21 cellular contexts compared by ENCODE assay signal in genomic region chr2:239302083-239302807, GRCh38.
DNase-seq lines count a peak whose midpoint lies in the region; ATAC-seq, FAIRE-seq and TF ChIP-seq lines count a peak whose summit lies in the region.
"Had no signal": no experiment of that assay in that cellular context is flagged by ENCODE, and none has a peak within 500 bp of the region (broad histone marks: within the 10 kb centered on the region; RNA-seq: fewer than 3 reads in every experiment).

No MANE protein-coding gene starts in this region.

- no peak overlapping the region for H3K14ac ChIP-seq in H1 (ENCODE audit: insufficient read length)

- H3K36me3 ChIP-seq in H1 (ENCODE audit: control insufficient read depth in 2 of 4, insufficient read depth in 4 of 4, low read length in 3 of 4): no peaks in the 10 kb centered on the region
- no peaks in the 10 kb centered on the region for H3K36me3 ChIP-seq in naive thymus-derived CD4-positive, alpha-beta T cell (ENCODE audit: control insufficient read depth in 2 of 3, insufficient read depth in 3 of 3, low read length in 3 of 3)
- no peaks in the 10 kb centered on the region for H3K36me3 ChIP-seq in uterus
- H3K36me3 ChIP-seq: cardiac muscle cell, lower lobe of right lung had no signal

- H4K91ac ChIP-seq in H1 (replicated peaks; ENCODE audit: insufficient read length, low read length): no peak overlapping the region

- H2BK15ac ChIP-seq in H1 (ENCODE audit: low read length): no peak overlapping the region

- H3K18ac ChIP-seq in H1 (ENCODE audit: extremely low read depth, low read length): no peak overlapping the region

- H3K23me2 ChIP-seq in H1 (ENCODE audit: low read depth, low read length): no peaks in the 10 kb centered on the region

- H3K27me3 ChIP-seq in H1 (replicated peaks in 1 of 4; ENCODE audit: control insufficient read depth in 3 of 4, extremely low read depth in 1 of 4, insufficient read depth in 3 of 4, low read length in 3 of 4) (no peaks in the 10 kb centered on the region), uterus (no peaks in the 10 kb centered on the region)
- no peaks in the 10 kb centered on the region for H3K27me3 ChIP-seq in naive thymus-derived CD4-positive, alpha-beta T cell (ENCODE audit: control insufficient read depth in 2 of 2, insufficient read depth in 2 of 2, low read length in 2 of 2)
- H3K27me3 ChIP-seq: cardiac muscle cell, hepatocyte had no signal

- POLR2A ChIA-PET in H1 (lab: Charles Lee; ENCODE audit: partially characterized antibody): interaction anchor here (1.0 kb wide), 1 partner anchor 26 kb away, joined by 3 read pairs; no protein-coding TSS in a partner anchor
- POLR2A ChIA-PET in naive thymus-derived CD4-positive, alpha-beta T cell (lab: Charles Lee): interaction anchor here (0.7 to 20.2 kb wide), 4 partner anchors 10 to 97 kb away, joined by 3 to 362 read pairs (median 42); no protein-coding TSS in a partner anchor

- H4K20me1 ChIP-seq in H1 (replicated peaks in 1 of 2; ENCODE audit: control insufficient read depth in 1 of 2, insufficient read depth in 2 of 2, low read length in 2 of 2): peaks cover 4 to 9% of the 10 kb centered on the region in 2 experiments

- no peak overlapping the region for H3K4me3 Mint-ChIP-seq in activated naive CD4-positive, alpha-beta T cell treated with anti-CD3 and anti-CD28 coated beads, Interleukin-2, amount 10 ng/mL, durations not matched to agents 7 days and 5 days
- H3K4me3 Mint-ChIP-seq in naive thymus-derived CD4-positive, alpha-beta T cell: peak overlapping the region in 3 of 10 donors; percentile 21 to 42 (median 29)

- H4K5ac ChIP-seq in H1 (ENCODE audit: insufficient read length, low read depth, low read length): no peak overlapping the region

- TF ChIP-seq POLR2A in H1 (IDR thresholded peaks at IDR 0.05; ENCODE audit: control extremely low read depth in 1 of 2, low read depth in 2 of 2, low read length in 2 of 2) (no peak), uterus (IDR thresholded peaks at IDR 0.05) (no peak)

- H2BK20ac ChIP-seq in H1 (ENCODE audit: low read length): no peak overlapping the region

- no peak for ATAC-seq in naive thymus-derived CD4-positive, alpha-beta T cell
- ATAC-seq in HG02885 (IDR thresholded peaks at IDR 0.05; ENCODE audit: poor library complexity, unreplicated experiment): no peak
- ATAC-seq: PC-3 had no signal

- no peak overlapping the region for H3K4ac ChIP-seq in H1 (replicated peaks; ENCODE audit: insufficient read length, low read depth, low read length)

- 86% methylated on average over 16 of the region's 16 CpGs; no CpG with 5 or more reads in 1 of the 2 experiments for WGBS in H1 (ENCODE audit: extremely low coverage in 1 of 2, insufficient coverage in 1 of 2, insufficient read length in 1 of 2, insufficient replicate concordance in 2 of 2, low coverage in 1 of 2, low lambda C conversion rate in 2 of 2, missing lambda C conversion rate in 1 of 2), 2 experiments

- 0 out of 2 replicates have a peak overlapping the region, but pooled peaks have one; percentile 9 for H2BK12ac ChIP-seq in H1 (ENCODE audit: low read depth, low read length)

- H3K79me2 ChIP-seq in H1 (ENCODE audit: control insufficient read depth in 1 of 2, insufficient read depth in 2 of 2, low read length in 2 of 2): peaks cover 0 to 91% of the 10 kb centered on the region in 2 experiments; a peak in 2 of 4 replicates

- no peak overlapping the region for H2AK5ac ChIP-seq in H1 (ENCODE audit: low read depth, low read length)

- no peaks in the 10 kb centered on the region for H3K9me3 Mint-ChIP-seq in activated naive CD4-positive, alpha-beta T cell treated with anti-CD3 and anti-CD28 coated beads, Interleukin-2, amount 10 ng/mL, durations not matched to agents 7 days and 5 days
- H3K9me3 Mint-ChIP-seq in naive thymus-derived CD4-positive, alpha-beta T cell: no peaks in the 10 kb centered on the region

- H3K27ac ChIP-seq in H1 (ENCODE audit: low read depth, low read length): no peak overlapping the region
- no peak overlapping the region for H3K27ac ChIP-seq in naive thymus-derived CD4-positive, alpha-beta T cell (ENCODE audit: low read depth, low read length)
- H3K27ac ChIP-seq in uterus: peak overlapping the region; percentile 12 to 13
- H3K27ac ChIP-seq: cardiac muscle cell, hepatocyte, lower lobe of right lung had no signal

- H2BK5ac ChIP-seq in H1 (ENCODE audit: low read depth, low read length): no peak overlapping the region

- peaks cover 7% of the 10 kb centered on the region for H3K27me3 Mint-ChIP-seq in activated naive CD4-positive, alpha-beta T cell treated with anti-CD3 and anti-CD28 coated beads, Interleukin-2, amount 10 ng/mL, durations not matched to agents 7 days and 5 days
- H3K27me3 Mint-ChIP-seq in naive thymus-derived CD4-positive, alpha-beta T cell: no peaks in the 10 kb centered on the region

- no peak overlapping the region for H3K4me3 ChIP-seq in H1 (ENCODE audit: extremely low read depth in 1 of 4, insufficient read depth in 2 of 4, low read depth in 3 of 4, low read length in 4 of 4)
- H3K4me3 ChIP-seq in naive thymus-derived CD4-positive, alpha-beta T cell (ENCODE audit: low read length): no peak overlapping the region
- H3K4me3 ChIP-seq in uterus: no peak overlapping the region
- H3K4me3 ChIP-seq: cardiac muscle cell, hepatocyte, lower lobe of right lung had no signal

- H2BK120ac ChIP-seq in H1 (replicated peaks; ENCODE audit: low read depth, low read length): no peak overlapping the region

- H3K4me2 ChIP-seq in H1 (ENCODE audit: insufficient read depth in 1 of 2, low read depth in 2 of 2, low read length in 2 of 2): no peak overlapping the region
- H3K4me2 ChIP-seq: hepatocyte had no signal

- no peak overlapping the region for H3K9ac ChIP-seq in H1 (replicated peaks in 1 of 4; ENCODE audit: extremely low read depth in 1 of 4, low read depth in 3 of 4, low read length in 3 of 4)

- DNase-seq in activated naive CD4-positive, alpha-beta T cell treated with anti-CD3 and anti-CD28 coated beads, Interleukin-2, amount 10 ng/mL, durations not matched to agents 7 days and 5 days: no peak
- no peak for DNase-seq in activated naive CD4-positive, alpha-beta T cell (lab: John Stamatoyannopoulos, UW)
- no peak for DNase-seq in H1 (ENCODE audit: low read depth in 1 of 2, low spot score in 2 of 2)
- no peak for DNase-seq in naive thymus-derived CD4-positive, alpha-beta T cell
- DNase-seq in uterus: peak; percentile 15 to 34
- no peak for DNase-seq in A172 (ENCODE audit: low spot score)
- DNase-seq in NCI-H345 treated with DMSO at 0.1 percent for 48 hours (lab: John Stamatoyannopoulos, UW; ENCODE audit: unreplicated experiment): no peak
- DNase-seq: ACHN; activated CD4-positive, alpha-beta T cell treated with anti-CD3 and anti-CD28 coated beads for 48 hours; activated gamma-delta T cell treated with Interleukin-2 at 50 U/mL for 16 hours; DMS79; lower lobe of right lung; NCI-H1092; NCI-H510A; PC-3; stimulated activated CD4-positive, alpha-beta T cell treated with anti-CD3 and anti-CD28 coated beads, Interleukin-12 subunit alpha, Interleukin-12 subunit beta, amount 100 ng/mL, for 4 hours; SW 1271 had no signal

- peaks cover 61% of the 10 kb centered on the region for H3K4me1 Mint-ChIP-seq in activated naive CD4-positive, alpha-beta T cell treated with anti-CD3 and anti-CD28 coated beads, Interleukin-2, amount 10 ng/mL, durations not matched to agents 7 days and 5 days
- peaks cover 11 to 73% (median 61%) of the 10 kb centered on the region in 7 donors for H3K4me1 Mint-ChIP-seq in naive thymus-derived CD4-positive, alpha-beta T cell

- H3K36me3 Mint-ChIP-seq in activated naive CD4-positive, alpha-beta T cell treated with anti-CD3 and anti-CD28 coated beads, Interleukin-2, amount 10 ng/mL, durations not matched to agents 7 days and 5 days: peaks cover 6% of the 10 kb centered on the region
- peaks cover 0 to 3% (median 0%) of the 10 kb centered on the region in 5 donors for H3K36me3 Mint-ChIP-seq in naive thymus-derived CD4-positive, alpha-beta T cell

- no peak overlapping the region for H4K8ac ChIP-seq in H1 (ENCODE audit: extremely low read depth, insufficient read depth, low read length)

- no peak overlapping the region for H3K56ac ChIP-seq in H1 (replicated peaks; ENCODE audit: insufficient read length, low read depth, low read length)

- CTCF ChIA-PET in activated naive CD4-positive, alpha-beta T cell treated with anti-CD3 and anti-CD28 coated beads, Interleukin-2, amount 10 ng/mL, durations not matched to agents 7 days and 5 days (lab: Charles Lee): interaction anchor here (2.7 kb wide), 1 partner anchor 35 kb away, joined by 11 read pairs; no protein-coding TSS in a partner anchor
- CTCF ChIA-PET in H1 (lab: Charles Lee; ENCODE audit: partially characterized antibody): interaction anchor here (0.7 to 3.3 kb wide), 5 partner anchors 11 to 504 kb away, joined by 3 to 13 read pairs (median 4); no protein-coding TSS in a partner anchor
- CTCF ChIA-PET in naive thymus-derived CD4-positive, alpha-beta T cell (lab: Charles Lee): interaction anchor here (0.7 to 1.0 kb wide), 3 partner anchors 35 to 610 kb away, joined by 3 to 7 read pairs (median 3); no protein-coding TSS in a partner anchor

- intact Hi-C loops in naive thymus-derived CD4-positive, alpha-beta T cell (cut with micrococcal nuclease): no loop called here
- intact Hi-C loops in uterus (cut with DNase I; ENCODE audit: low total_unique reads): no loop called here

- TF ChIP-seq CTCF in H1 (IDR thresholded peaks at IDR 0.05; ENCODE audit: control extremely low read depth in 1 of 3, insufficient read depth in 1 of 3, low read depth in 1 of 3, low read length in 3 of 3) (no peak), uterus (IDR thresholded peaks at IDR 0.05) (no peak)

- peaks cover 13% of the 10 kb centered on the region; the same call in 1 of the 2 replicates for H3K79me1 ChIP-seq in H1 (ENCODE audit: low read depth, low read length)

- H3K4me1 ChIP-seq in H1 (replicated peaks in 1 of 4; ENCODE audit: control insufficient read depth in 3 of 4, insufficient read depth in 4 of 4, low read length in 3 of 4): peaks cover 0 to 25% (median 10%) of the 10 kb centered on the region in 4 experiments; a peak in 5 of 7 replicates
- H3K4me1 ChIP-seq in naive thymus-derived CD4-positive, alpha-beta T cell (ENCODE audit: control insufficient read depth in 2 of 2, insufficient read depth in 2 of 2, low read length in 2 of 2): peaks cover 29 to 34% of the 10 kb centered on the region in 2 donors
- H3K4me1 ChIP-seq in uterus: peaks cover 5 to 14% of the 10 kb centered on the region in 2 donors
- H3K4me1 ChIP-seq: lower lobe of right lung had no signal

- H3K23ac ChIP-seq in H1 (ENCODE audit: insufficient read length): no peak overlapping the region

- FAIRE-seq in H1 (lab: Jason Lieb, UNC): no peak
- FAIRE-seq: endometrium had no signal

- H3K27ac Mint-ChIP-seq in activated naive CD4-positive, alpha-beta T cell treated with anti-CD3 and anti-CD28 coated beads, Interleukin-2, amount 10 ng/mL, durations not matched to agents 7 days and 5 days: peak overlapping the region; percentile 17
- peak overlapping the region in 8 of 9 donors; percentile 6 to 86 (median 72) for H3K27ac Mint-ChIP-seq in naive thymus-derived CD4-positive, alpha-beta T cell

- H3K9me3 ChIP-seq in H1 (ENCODE audit: insufficient read depth in 2 of 2, low read depth in 1 of 2, low read length in 1 of 2): no peaks in the 10 kb centered on the region
- H3K9me3 ChIP-seq in naive thymus-derived CD4-positive, alpha-beta T cell (ENCODE audit: control insufficient read depth in 2 of 3, low read length in 3 of 3): no peaks in the 10 kb centered on the region
- H3K9me3 ChIP-seq in uterus: no peaks in the 10 kb centered on the region
- H3K9me3 ChIP-seq: lower lobe of right lung had no signal

- TF ChIP-seq RAD21 in H1 (IDR thresholded peaks at IDR 0.05 in 1 of 2, conservative IDR thresholded peaks at IDR 0.05 in 1 of 2; ENCODE audit: low read depth in 2 of 2, low read length in 2 of 2): no peak

- no peak overlapping the region for H2AFZ ChIP-seq in H1 (ENCODE audit: low read length)
- H2AFZ ChIP-seq: hepatocyte had no signal

- TF ChIP-seq EP300 in H1 (IDR thresholded peaks at IDR 0.05; ENCODE audit: borderline replicate concordance in 1 of 2, low read depth in 2 of 2, low read length in 2 of 2): no peak

Comparison
In these comparisons a context has a peak if more than half of its experiments do, and no peak if none do; other contexts are left out.
1. DNase-seq: peak in uterus (2 of 2); none in activated naive CD4-positive, alpha-beta T cell treated with anti-CD3 and anti-CD28 coated beads, Interleukin-2, amount 10 ng/mL, durations not matched to agents 7 days and 5 days (single experiment), activated naive CD4-positive, alpha-beta T cell (0 of 4), H1 (0 of 2), naive thymus-derived CD4-positive, alpha-beta T cell (0 of 9), A172 (single experiment) and NCI-H345 treated with DMSO at 0.1 percent for 48 hours (single experiment).
2. H3K27ac ChIP-seq: peak in uterus (2 of 2); none in H1 (single experiment) and naive thymus-derived CD4-positive, alpha-beta T cell (single experiment).